8 cellular contexts compared by ENCODE assay signal in the genomic region with DNA sequence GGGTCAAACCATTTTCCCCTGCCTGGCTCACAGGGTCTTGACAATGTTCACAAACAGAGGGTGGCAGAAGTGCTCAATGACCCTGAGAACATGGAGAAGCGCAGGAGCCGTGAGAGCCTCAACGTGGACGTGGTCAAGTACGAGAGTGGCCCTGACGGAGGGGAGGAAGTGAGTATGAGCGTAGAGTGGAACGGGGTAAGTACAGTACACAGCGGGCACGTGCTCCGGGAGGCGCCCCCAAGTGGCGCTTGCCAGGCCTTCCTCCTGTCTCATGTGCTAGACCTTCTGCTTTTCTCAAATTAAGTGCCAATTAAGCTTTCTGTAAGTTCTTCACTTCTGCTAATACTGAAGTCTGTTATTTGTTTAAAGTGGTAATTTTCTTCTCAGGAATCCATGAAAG. TPM values are rescaled to one million over a fixed set of nuclear protein-coding genes. Genes with fewer than 3 reads are reported as not detected.
DNase-seq lines count a peak whose midpoint lies in the region; FAIRE-seq and TF ChIP-seq lines count a peak whose summit lies in the region.

No MANE protein-coding gene starts in this region.

- H3K4me2 ChIP-seq in trophoblast cell (ENCODE audit: low read length), result no peak overlapping the region

- H3K4me1 ChIP-seq in trophoblast cell (ENCODE audit: control insufficient read depth in 1 of 2, insufficient read depth in 2 of 2, low read length in 2 of 2), result no peaks in the 10 kb centered on the region

- no peak overlapping the region for H3K27ac ChIP-seq in 22Rv1
- no peak overlapping the region for H3K27ac ChIP-seq in trophoblast cell (ENCODE audit: low read depth, low read length)

- H2BK5ac ChIP-seq in trophoblast cell (ENCODE audit: low read depth, low read length, poor library complexity), result no peak overlapping the region

- H4K8ac ChIP-seq in trophoblast cell (ENCODE audit: low read depth, low read length), result no peak overlapping the region

- H3K18ac ChIP-seq in trophoblast cell (ENCODE audit: low read length), result no peak overlapping the region

- peak overlapping the region; percentile 58 for H3K27ac Mint-ChIP-seq in activated CD4-positive, alpha-beta T cell treated with anti-CD3 and anti-CD28 coated beads, Interleukin-2, amount 10 ng/mL, durations not matched to agents 24 days and 14 days

- H3K4me3 Mint-ChIP-seq in activated CD4-positive, alpha-beta T cell treated with anti-CD3 and anti-CD28 coated beads, Interleukin-2, amount 10 ng/mL, durations not matched to agents 24 days and 14 days, result no peak overlapping the region

- H3K79me1 ChIP-seq in trophoblast cell (ENCODE audit: low read length), result no peaks in the 10 kb centered on the region

- H3K4ac ChIP-seq in trophoblast cell (ENCODE audit: low read depth, low read length), result no peak overlapping the region

- H3K9me3 ChIP-seq in trophoblast cell (ENCODE audit: insufficient read depth, low read depth, low read length), result no peaks in the 10 kb centered on the region

- H2AFZ ChIP-seq in trophoblast cell (ENCODE audit: insufficient read depth, low read length, poor library complexity), result no peak overlapping the region

- H3K36me3 ChIP-seq in trophoblast cell (ENCODE audit: control insufficient read depth in 1 of 2, insufficient read depth in 2 of 2, low read length in 2 of 2), result peaks cover 65 to 78% of the 10 kb centered on the region in 2 experiments

- H3K14ac ChIP-seq in trophoblast cell (ENCODE audit: low read length), result no peak overlapping the region

- peak; percentile 85 for FAIRE-seq in GM18507 (lab: Jason Lieb, UNC)

- TF ChIP-seq CTCF in 22Rv1 (IDR thresholded peaks at IDR 0.05), result peak; percentile 53
- TF ChIP-seq CTCF in epithelial cell of proximal tubule (conservative IDR thresholded peaks at IDR 0.05; ENCODE audit: low read depth, low read length), result peak; percentile 47

- H3K9ac ChIP-seq in trophoblast cell (ENCODE audit: low read length), result no peak overlapping the region

- no peaks in the 10 kb centered on the region for H3K27me3 ChIP-seq in trophoblast cell (ENCODE audit: insufficient read depth, low read length)

- H3K9me3 Mint-ChIP-seq in activated CD4-positive, alpha-beta T cell treated with anti-CD3 and anti-CD28 coated beads, Interleukin-2, amount 10 ng/mL, durations not matched to agents 24 days and 14 days, result no peaks in the 10 kb centered on the region

- H3K79me2 ChIP-seq in trophoblast cell (ENCODE audit: control insufficient read depth, insufficient read depth, low read length, poor library complexity), result no peaks in the 10 kb centered on the region

- H3K23ac ChIP-seq in trophoblast cell (ENCODE audit: low read length), result no peak overlapping the region

- H3K27me3 Mint-ChIP-seq in activated CD4-positive, alpha-beta T cell treated with anti-CD3 and anti-CD28 coated beads, Interleukin-2, amount 10 ng/mL, durations not matched to agents 24 days and 14 days, result no peaks in the 10 kb centered on the region

- peaks cover 53% of the 10 kb centered on the region for H3K36me3 Mint-ChIP-seq in activated CD4-positive, alpha-beta T cell treated with anti-CD3 and anti-CD28 coated beads, Interleukin-2, amount 10 ng/mL, durations not matched to agents 24 days and 14 days (ENCODE audit: low read depth)

- H3K4me1 Mint-ChIP-seq in activated CD4-positive, alpha-beta T cell treated with anti-CD3 and anti-CD28 coated beads, Interleukin-2, amount 10 ng/mL, durations not matched to agents 24 days and 14 days, result peaks cover 4% of the 10 kb centered on the region

- WGBS in trophoblast cell (ENCODE audit: extremely low coverage, insufficient coverage, insufficient read length), result no CpG with 5 or more reads among the region's 13 CpGs

- no peak overlapping the region for H4K91ac ChIP-seq in trophoblast cell (ENCODE audit: low read depth, low read length)

- H2BK120ac ChIP-seq in trophoblast cell (ENCODE audit: insufficient read depth, low read length, poor library complexity), result no peak overlapping the region

- no peak overlapping the region for H4K12ac ChIP-seq in trophoblast cell (ENCODE audit: low read depth, low read length)

- no peak overlapping the region for H2BK12ac ChIP-seq in trophoblast cell (ENCODE audit: low read length)

- peak; percentile 64 for DNase-seq in GM18507 (ENCODE audit: extremely low spot score, insufficient read length, low read depth)
- peak; percentile 53 for DNase-seq in Jurkat, Clone E6-1 (ENCODE audit: low read depth, low spot score)
- DNase-seq in activated CD4-positive, alpha-beta T cell treated with anti-CD3 and anti-CD28 coated beads, Interleukin-2, amount 10 ng/mL, durations not matched to agents 24 days and 14 days, result peak; percentile 74
- DNase-seq in epithelial cell of proximal tubule (ENCODE audit: low read depth), result no peak
- DNase-seq in trophoblast cell, result peak; percentile 26 to 45
- DNase-seq in DMS153 treated with DMSO at 0.1 percent for 48 hours (lab: John Stamatoyannopoulos, UW; ENCODE audit: unreplicated experiment), result no peak
- no peak for DNase-seq in OCI-M2 (lab: John Stamatoyannopoulos, UW; ENCODE audit: unreplicated experiment)

- H2AK5ac ChIP-seq in trophoblast cell (ENCODE audit: low read length), result no peak overlapping the region

- H3K4me3 ChIP-seq in Jurkat, Clone E6-1 (ENCODE audit: low read length), result no peak overlapping the region
- H3K4me3 ChIP-seq in epithelial cell of proximal tubule (ENCODE audit: low read depth, low read length), result no peak overlapping the region
- no peak overlapping the region for H3K4me3 ChIP-seq in trophoblast cell (ENCODE audit: low read depth, low read length)

- intact Hi-C loops in activated CD4-positive, alpha-beta T cell treated with anti-CD3 and anti-CD28 coated beads, Interleukin-2, amount 10 ng/mL, durations not matched to agents 24 days and 14 days (cut with micrococcal nuclease), result loop anchor here (1.0 kb wide), 1 partner anchor 107 kb away; no protein-coding TSS in a partner anchor

RNA-seq across cellular contexts. Expression of a gene that starts 35.9 kb away (rescaled TPM):
- polyA plus RNA-seq in Jurkat, Clone E6-1 (2012; ENCODE audit: insufficient read depth, insufficient read length), result 57.3 TPM
- total RNA-seq in activated CD4-positive, alpha-beta T cell treated with anti-CD3 and anti-CD28 coated beads, Interleukin-2, amount 10 ng/mL, durations not matched to agents 24 days and 14 days, result 70.3 and 75.8 TPM in 2 replicates
- total RNA-seq in epithelial cell of proximal tubule, result 32.5 and 55.0 TPM in 2 replicates
- polyA plus RNA-seq in trophoblast cell (2013), result 10.1 and 11.7 TPM in 2 replicates

RNA-seq across cellular contexts. Expression of a gene that starts 36.3 kb away (rescaled TPM):
- 31.1 TPM for polyA plus RNA-seq in Jurkat, Clone E6-1 (2012; ENCODE audit: insufficient read depth, insufficient read length)
- total RNA-seq in activated CD4-positive, alpha-beta T cell treated with anti-CD3 and anti-CD28 coated beads, Interleukin-2, amount 10 ng/mL, durations not matched to agents 24 days and 14 days, result 21.4 and 23.9 TPM in 2 replicates
- total RNA-seq in epithelial cell of proximal tubule, result 74.1 and 110 TPM in 2 replicates
- polyA plus RNA-seq in trophoblast cell (2013), result 49.1 and 50.0 TPM in 2 replicates

RNA-seq across cellular contexts. Expression of a gene that starts 50.3 kb away (rescaled TPM):
- 62.6 TPM for polyA plus RNA-seq in Jurkat, Clone E6-1 (2012; ENCODE audit: insufficient read depth, insufficient read length)
- 132 and 155 TPM in 2 replicates for total RNA-seq in activated CD4-positive, alpha-beta T cell treated with anti-CD3 and anti-CD28 coated beads, Interleukin-2, amount 10 ng/mL, durations not matched to agents 24 days and 14 days
- 170 and 178 TPM in 2 replicates for total RNA-seq in epithelial cell of proximal tubule
- polyA plus RNA-seq in trophoblast cell (2013), result 105 TPM in 2 replicates

Comparison
In these comparisons a context has a peak if more than half of its experiments do, and no peak if none do; other contexts are left out.
1. DNase-seq: peak in GM18507 (single experiment), Jurkat, Clone E6-1 (single experiment), activated CD4-positive, alpha-beta T cell treated with anti-CD3 and anti-CD28 coated beads, Interleukin-2, amount 10 ng/mL, durations not matched to agents 24 days and 14 days (single experiment) and trophoblast cell (2 of 2); none in epithelial cell of proximal tubule (single experiment), DMS153 treated with DMSO at 0.1 percent for 48 hours (single experiment) and OCI-M2 (single experiment).